8 cellular contexts compared by ENCODE assay signal in the genomic region with DNA sequence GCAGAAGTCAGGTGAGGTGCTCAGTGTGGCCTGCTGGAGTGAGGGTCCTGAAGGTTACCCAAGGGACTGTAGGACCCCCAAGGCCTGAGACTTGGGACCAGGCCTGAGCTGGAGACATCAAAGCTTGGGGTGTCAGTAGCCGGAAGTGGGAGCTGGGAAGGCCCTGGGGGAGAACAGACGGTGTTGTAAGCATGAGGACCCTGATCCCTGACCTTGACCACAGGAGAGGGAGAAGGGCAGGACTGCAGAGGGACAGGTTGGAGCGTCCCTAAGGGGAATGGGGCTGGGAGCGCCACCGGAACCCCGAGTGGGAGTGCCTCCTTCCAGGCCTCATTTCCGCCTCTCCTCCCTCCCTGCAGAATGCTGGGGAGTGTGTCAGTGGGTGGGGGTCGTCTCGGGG. TPM values are rescaled to one million over a fixed set of nuclear protein-coding genes. Genes with fewer than 3 reads are reported as not detected.
A peak's percentile ranks its signal among the peaks of the same experiment; 100 is the strongest.
DNase-seq lines count a peak whose midpoint lies in the region; ATAC-seq and TF ChIP-seq lines count a peak whose summit lies in the region.

No MANE protein-coding gene starts in this region.

- H3K27ac Mint-ChIP-seq in nephron progenitor cell = no peak overlapping the region

- no peak for TF ChIP-seq RAD21 in IMR-90 (IDR thresholded peaks at IDR 0.05; ENCODE audit: low read length)

- POLR2A ChIA-PET in IMR-90 (lab: Charles Lee; ENCODE audit: unreplicated experiment) = no interaction called here
- POLR2A ChIA-PET in GM10248 (lab: Yijun Ruan, JAX) = interaction anchor here (1.1 kb wide), 1 partner anchor 18 kb away, joined by 4 read pairs; a partner anchor contains a TSS

- H3K79me2 ChIP-seq in ACC112 (ENCODE audit: control insufficient read depth, insufficient read depth, low read length, unreplicated experiment) = peaks cover 4% of the 10 kb centered on the region

- H3K4me3 Mint-ChIP-seq in nephron progenitor cell = peak overlapping the region; percentile 96

- H3K4me3 ChIP-seq in ACC112 (ENCODE audit: low read depth, low read length) (peak overlapping the region; percentile 91), IMR-90 (ENCODE audit: insufficient read depth, low read depth, low read length) (no peak overlapping the region)

- H3K4me1 ChIP-seq in ACC112 (ENCODE audit: control insufficient read depth, insufficient read depth, low read length, unreplicated experiment) (peaks cover 14% of the 10 kb centered on the region), IMR-90 (ENCODE audit: control insufficient read depth, insufficient read depth, low read length) (peaks cover 7% of the 10 kb centered on the region)

- H2AK5ac ChIP-seq in IMR-90 (ENCODE audit: low read depth, low read length) = no peak overlapping the region

- H3K4ac ChIP-seq in IMR-90 (ENCODE audit: low read depth, low read length) = 0 out of 2 replicates have a peak overlapping the region, but pooled peaks have one; percentile 1

- TF ChIP-seq CTCF in IMR-90 (conservative IDR thresholded peaks at IDR 0.05; ENCODE audit: low read depth, low read length) = no peak
- TF ChIP-seq CTCF in nephron progenitor cell (IDR thresholded peaks at IDR 0.05) = no peak
- no peak for TF ChIP-seq CTCF in GM10248 (IDR thresholded peaks at IDR 0.05; ENCODE audit: control extremely low read depth, extremely low read depth, low read depth, missing control alignments)

- H3K4me1 Mint-ChIP-seq in nephron progenitor cell = peaks cover 22% of the 10 kb centered on the region

- H3K79me1 ChIP-seq in IMR-90 (ENCODE audit: low read depth in 1 of 2, low read length in 2 of 2) = peaks cover 2 to 14% of the 10 kb centered on the region in 2 experiments; a peak in 3 of 4 replicates

- no peaks in the 10 kb centered on the region for H3K9me3 ChIP-seq in IMR-90 (ENCODE audit: control insufficient read depth, insufficient read depth, low read length)

- H4K8ac ChIP-seq in IMR-90 (ENCODE audit: low read depth in 2 of 2, low read length in 2 of 2) = peak overlapping the region; percentile 26 to 63; a peak in 3 of 4 replicates

- BruUV-seq in IMR-90 (replicated peaks; lab: Mats Ljungman, UMichigan) = no TSS peak

- no peaks in the 10 kb centered on the region for H3K36me3 Mint-ChIP-seq in nephron progenitor cell (ENCODE audit: low read depth)

- H3K4me2 ChIP-seq in IMR-90 (ENCODE audit: low read depth, low read length) = no peak overlapping the region

- H3K14ac ChIP-seq in IMR-90 (replicated peaks; ENCODE audit: low read depth, low read length) = no peak overlapping the region

- WGBS in IMR-90 (ENCODE audit: extremely low coverage in 2 of 2, insufficient read length in 1 of 2), 2 experiments = 90% methylated on average over 2 of the region's 9 CpGs; no CpG with 5 or more reads in 1 of the 2 experiments

- no peak overlapping the region for H2BK15ac ChIP-seq in IMR-90 (ENCODE audit: low read depth, low read length)

- peak overlapping the region; percentile 51 for H4K5ac ChIP-seq in IMR-90 (ENCODE audit: low read depth, low read length)

- peak overlapping the region; percentile 21; the same call in 1 of the 2 replicates for H3K27ac ChIP-seq in ACC112 (ENCODE audit: low read depth, low read length)
- H3K27ac ChIP-seq in IMR-90 (ENCODE audit: insufficient read depth, low read length) = no peak overlapping the region
- peak overlapping the region; percentile 81 for H3K27ac ChIP-seq in caudate nucleus (ENCODE audit: low read depth, low read length)

- peak overlapping the region; percentile 65 for H2AK9ac ChIP-seq in IMR-90 (replicated peaks; ENCODE audit: low read depth, low read length, poor library complexity)

- H2BK120ac ChIP-seq in IMR-90 (ENCODE audit: low read depth, low read length) = no peak overlapping the region

- H3K23ac ChIP-seq in IMR-90 (ENCODE audit: low read depth, low read length) = no peak overlapping the region

- DNase-seq in IMR-90 (no peak), caudate nucleus (lab: John Stamatoyannopoulos, UW) (no peak), nephron progenitor cell (no peak), GM10248 (ENCODE audit: extremely low spot score) (no peak)
- DNase-seq in activated effector memory CD4-positive, alpha-beta T cell treated with Interleukin-2 at 50 U/mL for 16 hours = no peak

- H3K27me3 ChIP-seq in ACC112 (ENCODE audit: insufficient read depth, low read length) (no peaks in the 10 kb centered on the region), IMR-90 (ENCODE audit: control insufficient read depth, insufficient read depth, low read length) (no peaks in the 10 kb centered on the region)

- peak overlapping the region; percentile 57 for H2AFZ ChIP-seq in ACC112 (ENCODE audit: low read length, unreplicated experiment)
- peak overlapping the region; percentile 99 for H2AFZ ChIP-seq in IMR-90 (replicated peaks; ENCODE audit: low read length, poor library complexity)

- dilution Hi-C loops in IMR-90 (cut with HindIII; ENCODE audit: low sequenced_read_pairs, unreplicated experiment) = no loop called here

- H3K9ac ChIP-seq in IMR-90 (ENCODE audit: low read depth, low read length) = peak overlapping the region; percentile 22; the same call in 1 of the 2 replicates

- in situ Hi-C loops in IMR-90 (cut with MboI; ENCODE audit: low sequenced_read_pairs) = no loop called here

- no peak overlapping the region for H2BK20ac ChIP-seq in IMR-90 (ENCODE audit: low read depth, low read length)

- no peak overlapping the region for H2BK5ac ChIP-seq in IMR-90 (ENCODE audit: low read depth, low read length, poor library complexity, severe bottlenecking)

- peaks cover 7% of the 10 kb centered on the region for H4K20me1 ChIP-seq in IMR-90 (ENCODE audit: insufficient read depth, low read length)

- H3K9me3 Mint-ChIP-seq in nephron progenitor cell = no peaks in the 10 kb centered on the region

- peaks cover 42% of the 10 kb centered on the region for H3K27me3 Mint-ChIP-seq in nephron progenitor cell (ENCODE audit: low read depth, poor library complexity)

- no peak for TF ChIP-seq POLR2A in IMR-90 (IDR thresholded peaks at IDR 0.05; ENCODE audit: low read depth, low read length)

- no peak overlapping the region for H3K56ac ChIP-seq in IMR-90 (ENCODE audit: extremely low read depth, insufficient read depth, low read length)

- CTCF ChIA-PET in IMR-90 (lab: Yijun Ruan, JAX) (no interaction called here), GM10248 (lab: Yijun Ruan, JAX) (interaction anchor here (1.1 to 8.0 kb wide), 7 partner anchors 9 to 213 kb away, joined by 3 to 53 read pairs (median 5); a partner anchor contains a TSS)

- intact Hi-C loops in IMR-90 (cut with micrococcal nuclease) = no loop called here

- H4K91ac ChIP-seq in IMR-90 (ENCODE audit: insufficient read depth, low read depth, low read length) = no peak overlapping the region

- ATAC-seq in IMR-90 (ENCODE audit: low read depth) (no peak), HG03565 (IDR thresholded peaks at IDR 0.05; ENCODE audit: unreplicated experiment) (no peak), HG03432 (IDR thresholded peaks at IDR 0.05; ENCODE audit: unreplicated experiment) (no peak)

- no peak overlapping the region for H3K18ac ChIP-seq in IMR-90 (ENCODE audit: low read depth, low read length)

- H3K36me3 ChIP-seq in ACC112 (ENCODE audit: insufficient read depth, low read length) (no peaks in the 10 kb centered on the region), IMR-90 (ENCODE audit: control insufficient read depth, insufficient read depth, low read length) (no peaks in the 10 kb centered on the region)

- H3K9me1 ChIP-seq in IMR-90 (ENCODE audit: insufficient read depth, low read length) = no peaks in the 10 kb centered on the region; the same call in 1 of the 2 replicates

TF ChIP-seq in IMR-90, 13 proteins besides CTCF, POLR2A, EP300 and RAD21 (continues in another document):
- TF ChIP-seq, protein P1, sequence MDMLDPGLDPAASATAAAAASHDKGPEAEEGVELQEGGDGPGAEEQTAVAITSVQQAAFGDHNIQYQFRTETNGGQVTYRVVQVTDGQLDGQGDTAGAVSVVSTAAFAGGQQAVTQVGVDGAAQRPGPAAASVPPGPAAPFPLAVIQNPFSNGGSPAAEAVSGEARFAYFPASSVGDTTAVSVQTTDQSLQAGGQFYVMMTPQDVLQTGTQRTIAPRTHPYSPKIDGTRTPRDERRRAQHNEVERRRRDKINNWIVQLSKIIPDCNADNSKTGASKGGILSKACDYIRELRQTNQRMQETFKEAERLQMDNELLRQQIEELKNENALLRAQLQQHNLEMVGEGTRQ (IDR thresholded peaks at IDR 0.05; ENCODE audit: low read depth, low read length) = no peak
- no peak for TF ChIP-seq FOS (IDR thresholded peaks at IDR 0.05; ENCODE audit: low read depth, low read length)
- TF ChIP-seq CHD1 (IDR thresholded peaks at IDR 0.05; ENCODE audit: low read depth, low read length) = no peak
- TF ChIP-seq, protein P2, sequence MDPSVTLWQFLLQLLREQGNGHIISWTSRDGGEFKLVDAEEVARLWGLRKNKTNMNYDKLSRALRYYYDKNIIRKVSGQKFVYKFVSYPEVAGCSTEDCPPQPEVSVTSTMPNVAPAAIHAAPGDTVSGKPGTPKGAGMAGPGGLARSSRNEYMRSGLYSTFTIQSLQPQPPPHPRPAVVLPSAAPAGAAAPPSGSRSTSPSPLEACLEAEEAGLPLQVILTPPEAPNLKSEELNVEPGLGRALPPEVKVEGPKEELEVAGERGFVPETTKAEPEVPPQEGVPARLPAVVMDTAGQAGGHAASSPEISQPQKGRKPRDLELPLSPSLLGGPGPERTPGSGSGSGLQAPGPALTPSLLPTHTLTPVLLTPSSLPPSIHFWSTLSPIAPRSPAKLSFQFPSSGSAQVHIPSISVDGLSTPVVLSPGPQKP (IDR thresholded peaks at IDR 0.05; ENCODE audit: borderline replicate concordance, low read depth, low read length) = no peak
- no peak for TF ChIP-seq RFX5 (IDR thresholded peaks at IDR 0.05; ENCODE audit: low read depth, low read length)
- TF ChIP-seq MXI1 (IDR thresholded peaks at IDR 0.05; ENCODE audit: borderline replicate concordance, low read depth, low read length) = no peak

RNA-seq across cellular contexts. Expression of a gene that starts 0.5 kb away (rescaled TPM):
- not detected in 2 replicates for total RNA-seq in IMR-90 (2012; rRNA removed)
- 0.02 and 0.03 TPM in 2 replicates for polyA plus RNA-seq in IMR-90 (2012; rRNA removed)
- polyA plus RNA-seq in IMR-90 (2012; cell fraction: cytosol; rRNA removed) = 0.03 TPM in 1 of 2 replicates, not detected in the other
- 0.08 and 0.11 TPM in 2 replicates for polyA plus RNA-seq in IMR-90 (2012; cell fraction: nucleus; rRNA removed; ENCODE audit: low replicate concordance)

RNA-seq across cellular contexts. Expression of a gene that starts 0.9 kb away (rescaled TPM):
- 5.4 and 8.3 TPM in 2 replicates for total RNA-seq in IMR-90 (2012; rRNA removed)
- 14.8 and 16.3 TPM in 2 replicates for polyA plus RNA-seq in IMR-90 (2012; rRNA removed)
- polyA plus RNA-seq in IMR-90 (2012; cell fraction: cytosol; rRNA removed) = 34.6 and 35.1 TPM in 2 replicates
- polyA plus RNA-seq in IMR-90 (2012; cell fraction: nucleus; rRNA removed; ENCODE audit: low replicate concordance) = 8.9 and 24.0 TPM in 2 replicates

RNA-seq across cellular contexts. Expression of a gene that starts 9.6 kb away (rescaled TPM):
- total RNA-seq in IMR-90 (2012; rRNA removed) = not detected in 2 replicates
- 0.04 TPM in 1 of 2 replicates, not detected in the other for polyA plus RNA-seq in IMR-90 (2012; rRNA removed)
- not detected in 2 replicates for polyA plus RNA-seq in IMR-90 (2012; cell fraction: cytosol; rRNA removed)
- 0.34 and 0.41 TPM in 2 replicates for polyA plus RNA-seq in IMR-90 (2012; cell fraction: nucleus; rRNA removed; ENCODE audit: low replicate concordance)

RNA-seq across cellular contexts. Expression of a gene that starts 18.7 kb away (rescaled TPM):
- 0.90 and 1.1 TPM in 2 replicates for total RNA-seq in IMR-90 (2012; rRNA removed)
- 12.5 and 12.9 TPM in 2 replicates for polyA plus RNA-seq in IMR-90 (2012; rRNA removed)
- polyA plus RNA-seq in IMR-90 (2012; cell fraction: cytosol; rRNA removed) = 10.1 and 16.2 TPM in 2 replicates
- 10.8 and 25.9 TPM in 2 replicates for polyA plus RNA-seq in IMR-90 (2012; cell fraction: nucleus; rRNA removed; ENCODE audit: low replicate concordance)
